ENCODE assay signal across 1 cellular context in genomic region chr16:2520097-2520783, GRCh38.
TF ChIP-seq lines count a peak whose summit lies in the region.

A gene with protein sequence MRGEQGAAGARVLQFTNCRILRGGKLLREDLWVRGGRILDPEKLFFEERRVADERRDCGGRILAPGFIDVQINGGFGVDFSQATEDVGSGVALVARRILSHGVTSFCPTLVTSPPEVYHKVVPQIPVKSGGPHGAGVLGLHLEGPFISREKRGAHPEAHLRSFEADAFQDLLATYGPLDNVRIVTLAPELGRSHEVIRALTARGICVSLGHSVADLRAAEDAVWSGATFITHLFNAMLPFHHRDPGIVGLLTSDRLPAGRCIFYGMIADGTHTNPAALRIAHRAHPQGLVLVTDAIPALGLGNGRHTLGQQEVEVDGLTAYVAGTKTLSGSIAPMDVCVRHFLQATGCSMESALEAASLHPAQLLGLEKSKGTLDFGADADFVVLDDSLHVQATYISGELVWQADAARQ (plus strand): TSS chr16:2520371. CDS start chr16:2520459, 88 bp downstream.

TF ChIP-seq in HepG2, 621 proteins besides CTCF, POLR2A, EP300 and RAD21 (continued from another document and continues in another):
- TF ChIP-seq XRCC5 (optimal IDR thresholded peaks at IDR 0.05; ENCODE audit: low read length) (no peak), CCDC6 (CRISPR knock-in tag; IDR thresholded peaks at IDR 0.05) (peak; percentile 66; the same call in 1 of the 2 replicates), LCORL (IDR thresholded peaks at IDR 0.05) (no peak), LCORL (CRISPR knock-in tag; IDR thresholded peaks at IDR 0.05) (peak; percentile 43; the same call in 1 of the 2 replicates), CBX5 (CRISPR knock-in tag; IDR thresholded peaks at IDR 0.05; ENCODE audit: borderline replicate concordance) (no peak), ZNF225 (CRISPR knock-in tag; IDR thresholded peaks at IDR 0.05) (no peak), ZSCAN31 (CRISPR knock-in tag; IDR thresholded peaks at IDR 0.05; ENCODE audit: low read depth) (no peak), UBTF (CRISPR knock-in tag; IDR thresholded peaks at IDR 0.05) (peak; percentile 9; the same call in 1 of the 2 replicates), AGO1 (IDR thresholded peaks at IDR 0.05; ENCODE audit: low read depth, low read length, poor library complexity, severe bottlenecking) (no peak), CHCHD3 (CRISPR knock-in tag; IDR thresholded peaks at IDR 0.05) (peak; percentile 54; the same call in 1 of the 2 replicates), SAFB2 (CRISPR knock-in tag; IDR thresholded peaks at IDR 0.05; ENCODE audit: borderline replicate concordance, low read depth) (0 out of 2 replicates have a peak, but pooled peaks have one; percentile 7), FOXO1 (CRISPR knock-in tag; IDR thresholded peaks at IDR 0.05) (0 out of 2 replicates have a peak, but pooled peaks have one; percentile 52), FOXK2 (IDR thresholded peaks at IDR 0.05) (no peak), ZFY (CRISPR knock-in tag; IDR thresholded peaks at IDR 0.05) (peak; percentile 62), PATZ1 (CRISPR knock-in tag; IDR thresholded peaks at IDR 0.05) (peak; percentile 45; the same call in 1 of the 2 replicates), HNRNPL (IDR thresholded peaks at IDR 0.05; ENCODE audit: low read depth, low read length) (no peak), GABPB1 (CRISPR knock-in tag; IDR thresholded peaks at IDR 0.05) (peak; percentile 68), SIN3A (IDR thresholded peaks at IDR 0.05; ENCODE audit: borderline replicate concordance, low read depth, low read length) (peak; percentile 89; the same call in 1 of the 2 replicates), TGIF2 (CRISPR knock-in tag; IDR thresholded peaks at IDR 0.05) (peak; percentile 69), SAP130 (CRISPR knock-in tag; IDR thresholded peaks at IDR 0.05; ENCODE audit: low read depth) (peak; percentile 86), DNMT1 (CRISPR knock-in tag; IDR thresholded peaks at IDR 0.05) (0 out of 2 replicates have a peak, but pooled peaks have one; percentile 57), PHF8 (CRISPR knock-in tag; IDR thresholded peaks at IDR 0.05) (peak; percentile 57; the same call in 1 of the 2 replicates), SPEN (CRISPR knock-in tag; IDR thresholded peaks at IDR 0.05; ENCODE audit: low read depth) (peak; percentile 75; the same call in 1 of the 2 replicates), ARID4A (CRISPR knock-in tag; IDR thresholded peaks at IDR 0.05; ENCODE audit: borderline replicate concordance) (peak; percentile 82)
- TF ChIP-seq, protein P1, sequence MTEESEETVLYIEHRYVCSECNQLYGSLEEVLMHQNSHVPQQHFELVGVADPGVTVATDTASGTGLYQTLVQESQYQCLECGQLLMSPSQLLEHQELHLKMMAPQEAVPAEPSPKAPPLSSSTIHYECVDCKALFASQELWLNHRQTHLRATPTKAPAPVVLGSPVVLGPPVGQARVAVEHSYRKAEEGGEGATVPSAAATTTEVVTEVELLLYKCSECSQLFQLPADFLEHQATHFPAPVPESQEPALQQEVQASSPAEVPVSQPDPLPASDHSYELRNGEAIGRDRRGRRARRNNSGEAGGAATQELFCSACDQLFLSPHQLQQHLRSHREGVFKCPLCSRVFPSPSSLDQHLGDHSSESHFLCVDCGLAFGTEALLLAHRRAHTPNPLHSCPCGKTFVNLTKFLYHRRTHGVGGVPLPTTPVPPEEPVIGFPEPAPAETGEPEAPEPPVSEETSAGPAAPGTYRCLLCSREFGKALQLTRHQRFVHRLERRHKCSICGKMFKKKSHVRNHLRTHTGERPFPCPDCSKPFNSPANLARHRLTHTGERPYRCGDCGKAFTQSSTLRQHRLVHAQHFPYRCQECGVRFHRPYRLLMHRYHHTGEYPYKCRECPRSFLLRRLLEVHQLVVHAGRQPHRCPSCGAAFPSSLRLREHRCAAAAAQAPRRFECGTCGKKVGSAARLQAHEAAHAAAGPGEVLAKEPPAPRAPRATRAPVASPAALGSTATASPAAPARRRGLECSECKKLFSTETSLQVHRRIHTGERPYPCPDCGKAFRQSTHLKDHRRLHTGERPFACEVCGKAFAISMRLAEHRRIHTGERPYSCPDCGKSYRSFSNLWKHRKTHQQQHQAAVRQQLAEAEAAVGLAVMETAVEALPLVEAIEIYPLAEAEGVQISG (CRISPR knock-in tag; IDR thresholded peaks at IDR 0.05), result peak; percentile 91
- TF ChIP-seq, protein P2, sequence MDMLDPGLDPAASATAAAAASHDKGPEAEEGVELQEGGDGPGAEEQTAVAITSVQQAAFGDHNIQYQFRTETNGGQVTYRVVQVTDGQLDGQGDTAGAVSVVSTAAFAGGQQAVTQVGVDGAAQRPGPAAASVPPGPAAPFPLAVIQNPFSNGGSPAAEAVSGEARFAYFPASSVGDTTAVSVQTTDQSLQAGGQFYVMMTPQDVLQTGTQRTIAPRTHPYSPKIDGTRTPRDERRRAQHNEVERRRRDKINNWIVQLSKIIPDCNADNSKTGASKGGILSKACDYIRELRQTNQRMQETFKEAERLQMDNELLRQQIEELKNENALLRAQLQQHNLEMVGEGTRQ (IDR thresholded peaks at IDR 0.05; ENCODE audit: low read depth, low read length), result peak; percentile 98
- TF ChIP-seq, protein P2 (CRISPR knock-in tag; IDR thresholded peaks at IDR 0.05; ENCODE audit: borderline replicate concordance), result peak; percentile 81; the same call in 1 of the 2 replicates
- TF ChIP-seq, protein P3, sequence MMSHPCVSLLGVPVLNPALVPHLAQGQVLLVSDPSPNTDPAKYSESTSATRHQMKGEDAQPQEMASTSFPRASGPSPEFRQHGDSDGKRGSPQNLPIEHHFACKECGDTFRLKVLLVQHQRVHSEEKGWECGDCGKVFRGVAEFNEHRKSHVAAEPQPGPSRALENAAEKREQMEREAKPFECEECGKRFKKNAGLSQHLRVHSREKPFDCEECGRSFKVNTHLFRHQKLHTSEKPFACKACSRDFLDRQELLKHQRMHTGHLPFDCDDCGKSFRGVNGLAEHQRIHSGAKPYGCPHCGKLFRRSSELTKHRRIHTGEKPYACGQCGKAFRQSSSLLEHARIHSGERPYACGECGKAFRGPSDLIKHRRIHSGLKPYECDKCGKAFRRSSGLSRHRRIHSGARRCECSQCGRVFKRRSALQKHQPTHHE (CRISPR knock-in tag; IDR thresholded peaks at IDR 0.05; ENCODE audit: borderline replicate concordance), result no peak
- TF ChIP-seq, protein P4, sequence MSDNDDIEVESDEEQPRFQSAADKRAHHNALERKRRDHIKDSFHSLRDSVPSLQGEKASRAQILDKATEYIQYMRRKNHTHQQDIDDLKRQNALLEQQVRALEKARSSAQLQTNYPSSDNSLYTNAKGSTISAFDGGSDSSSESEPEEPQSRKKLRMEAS (IDR thresholded peaks at IDR 0.05), result peak; percentile 95
- TF ChIP-seq, protein P5, sequence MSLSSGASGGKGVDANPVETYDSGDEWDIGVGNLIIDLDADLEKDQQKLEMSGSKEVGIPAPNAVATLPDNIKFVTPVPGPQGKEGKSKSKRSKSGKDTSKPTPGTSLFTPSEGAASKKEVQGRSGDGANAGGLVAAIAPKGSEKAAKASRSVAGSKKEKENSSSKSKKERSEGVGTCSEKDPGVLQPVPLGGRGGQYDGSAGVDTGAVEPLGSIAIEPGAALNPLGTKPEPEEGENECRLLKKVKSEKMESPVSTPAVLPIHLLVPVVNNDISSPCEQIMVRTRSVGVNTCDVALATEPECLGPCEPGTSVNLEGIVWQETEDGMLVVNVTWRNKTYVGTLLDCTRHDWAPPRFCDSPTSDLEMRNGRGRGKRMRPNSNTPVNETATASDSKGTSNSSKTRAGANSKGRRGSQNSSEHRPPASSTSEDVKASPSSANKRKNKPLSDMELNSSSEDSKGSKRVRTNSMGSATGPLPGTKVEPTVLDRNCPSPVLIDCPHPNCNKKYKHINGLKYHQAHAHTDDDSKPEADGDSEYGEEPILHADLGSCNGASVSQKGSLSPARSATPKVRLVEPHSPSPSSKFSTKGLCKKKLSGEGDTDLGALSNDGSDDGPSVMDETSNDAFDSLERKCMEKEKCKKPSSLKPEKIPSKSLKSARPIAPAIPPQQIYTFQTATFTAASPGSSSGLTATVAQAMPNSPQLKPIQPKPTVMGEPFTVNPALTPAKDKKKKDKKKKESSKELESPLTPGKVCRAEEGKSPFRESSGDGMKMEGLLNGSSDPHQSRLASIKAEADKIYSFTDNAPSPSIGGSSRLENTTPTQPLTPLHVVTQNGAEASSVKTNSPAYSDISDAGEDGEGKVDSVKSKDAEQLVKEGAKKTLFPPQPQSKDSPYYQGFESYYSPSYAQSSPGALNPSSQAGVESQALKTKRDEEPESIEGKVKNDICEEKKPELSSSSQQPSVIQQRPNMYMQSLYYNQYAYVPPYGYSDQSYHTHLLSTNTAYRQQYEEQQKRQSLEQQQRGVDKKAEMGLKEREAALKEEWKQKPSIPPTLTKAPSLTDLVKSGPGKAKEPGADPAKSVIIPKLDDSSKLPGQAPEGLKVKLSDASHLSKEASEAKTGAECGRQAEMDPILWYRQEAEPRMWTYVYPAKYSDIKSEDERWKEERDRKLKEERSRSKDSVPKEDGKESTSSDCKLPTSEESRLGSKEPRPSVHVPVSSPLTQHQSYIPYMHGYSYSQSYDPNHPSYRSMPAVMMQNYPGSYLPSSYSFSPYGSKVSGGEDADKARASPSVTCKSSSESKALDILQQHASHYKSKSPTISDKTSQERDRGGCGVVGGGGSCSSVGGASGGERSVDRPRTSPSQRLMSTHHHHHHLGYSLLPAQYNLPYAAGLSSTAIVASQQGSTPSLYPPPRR (CRISPR knock-in tag; IDR thresholded peaks at IDR 0.05; ENCODE audit: borderline replicate concordance), result 0 out of 2 replicates have a peak, but pooled peaks have one; percentile 20
- TF ChIP-seq, protein P6, sequence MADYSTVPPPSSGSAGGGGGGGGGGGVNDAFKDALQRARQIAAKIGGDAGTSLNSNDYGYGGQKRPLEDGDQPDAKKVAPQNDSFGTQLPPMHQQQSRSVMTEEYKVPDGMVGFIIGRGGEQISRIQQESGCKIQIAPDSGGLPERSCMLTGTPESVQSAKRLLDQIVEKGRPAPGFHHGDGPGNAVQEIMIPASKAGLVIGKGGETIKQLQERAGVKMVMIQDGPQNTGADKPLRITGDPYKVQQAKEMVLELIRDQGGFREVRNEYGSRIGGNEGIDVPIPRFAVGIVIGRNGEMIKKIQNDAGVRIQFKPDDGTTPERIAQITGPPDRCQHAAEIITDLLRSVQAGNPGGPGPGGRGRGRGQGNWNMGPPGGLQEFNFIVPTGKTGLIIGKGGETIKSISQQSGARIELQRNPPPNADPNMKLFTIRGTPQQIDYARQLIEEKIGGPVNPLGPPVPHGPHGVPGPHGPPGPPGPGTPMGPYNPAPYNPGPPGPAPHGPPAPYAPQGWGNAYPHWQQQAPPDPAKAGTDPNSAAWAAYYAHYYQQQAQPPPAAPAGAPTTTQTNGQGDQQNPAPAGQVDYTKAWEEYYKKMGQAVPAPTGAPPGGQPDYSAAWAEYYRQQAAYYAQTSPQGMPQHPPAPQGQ (CRISPR knock-in tag; IDR thresholded peaks at IDR 0.05; ENCODE audit: borderline replicate concordance), result no peak
